In genomic region chr18:32040936-32041335, GRCh38 we compare ENCODE assay signal across 1 cellular context.
TF ChIP-seq lines count a peak whose summit lies in the region.

No MANE protein-coding gene starts in this region.

TF ChIP-seq in endothelial cell of umbilical vein, 7 proteins besides CTCF, POLR2A, EP300 and RAD21 (continued from another document):
- no peak for TF ChIP-seq FOS (IDR thresholded peaks at IDR 0.05; ENCODE audit: borderline replicate concordance, insufficient read depth, low read length)
- no peak for TF ChIP-seq MAX (IDR thresholded peaks at IDR 0.05; ENCODE audit: insufficient read depth, insufficient read length)
